ENCODE assay signal across 17 cellular contexts in the genomic region with DNA sequence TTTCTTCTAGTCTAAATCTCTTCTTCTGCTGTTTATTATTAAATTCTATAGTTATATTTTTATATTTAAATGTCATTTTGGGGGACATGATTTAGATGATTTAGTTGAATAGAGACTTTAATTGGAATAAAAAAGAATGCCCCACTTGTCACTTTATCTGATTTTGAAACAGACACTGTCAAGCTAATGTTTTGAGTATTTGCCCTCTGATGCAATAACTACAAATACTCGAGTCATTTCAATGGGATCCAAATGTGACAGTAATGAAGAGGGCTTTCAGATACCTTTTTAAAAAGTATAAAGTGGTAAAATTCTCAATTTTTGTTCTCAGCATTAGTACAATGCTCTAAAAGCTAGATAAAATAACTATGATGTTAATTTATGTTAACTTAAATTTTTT.
"Had no signal": no experiment of that assay in that cellular context is flagged by ENCODE, and none has a peak within 500 bp of the region (broad histone marks: within the 10 kb centered on the region; RNA-seq: fewer than 3 reads in every experiment).

No MANE protein-coding gene starts in this region.

- H3K4me1 ChIP-seq: body of pancreas, esophagus squamous epithelium, tibial artery had no signal

- H3K9me3 ChIP-seq: body of pancreas, esophagus squamous epithelium, tibial artery had no signal

- H3K4me3 ChIP-seq: body of pancreas, esophagus squamous epithelium, lung, tibial artery had no signal

- H3K36me3 ChIP-seq: esophagus squamous epithelium, tibial artery had no signal

- ATAC-seq: activated T-helper 17 cell treated with anti-CD3 and anti-CD28 coated beads, Interleukin-2, amount 50 U/mL, for 72 hours; body of pancreas; effector memory CD8-positive, alpha-beta T cell; left cardiac atrium had no signal

- H3K27me3 ChIP-seq: body of pancreas, esophagus squamous epithelium, tibial artery had no signal

- DNase-seq: activated CD4-positive, alpha-beta memory T cell treated with anti-CD3 and anti-CD28 coated beads, Interleukin-2, amount 10 ng/mL, durations not matched to agents 7 days and 5 days; activated CD4-positive, alpha-beta T cell treated with anti-CD3 and anti-CD28 coated beads for 48 hours; activated CD4-positive, CD25-positive, alpha-beta regulatory T cell; activated naive CD4-positive, alpha-beta T cell; activated naive CD8-positive, alpha-beta T cell treated with anti-CD3 and anti-CD28 coated beads, Interleukin-2, amount 10 ng/mL, durations not matched to agents 7 days and 5 days; activated T-cell treated with anti-CD3 and anti-CD28 coated beads, Interleukin-2, amount 50 U/mL, for 1 hour; body of pancreas; effector memory CD8-positive, alpha-beta T cell; esophagus squamous epithelium; left cardiac atrium; nephron progenitor cell; nucleus accumbens; stimulated activated CD4-positive, alpha-beta T cell treated with anti-CD3 and anti-CD28 coated beads, Interleukin-2, amount 100 ng/mL, for 24 hours; stimulated activated naive CD4-positive, alpha-beta T cell treated with Interleukin-2 at 50 U/mL for 16 hours; tibial artery had no signal

- H3K27ac ChIP-seq: body of pancreas, esophagus squamous epithelium, tibial artery had no signal
